In genomic region chr1:60639287-60639686, GRCh38 we compare ENCODE assay signal across 17 cellular contexts.
DNase-seq lines count a peak whose midpoint lies in the region; ATAC-seq, FAIRE-seq and TF ChIP-seq lines count a peak whose summit lies in the region.
"Had no signal": no experiment of that assay in that cellular context is flagged by ENCODE, and none has a peak within 500 bp of the region (broad histone marks: within the 10 kb centered on the region; RNA-seq: fewer than 3 reads in every experiment).

No MANE protein-coding gene starts in this region.

- no peaks in the 10 kb centered on the region for H4K20me1 ChIP-seq in PC-3 (ENCODE audit: low read length)
- H4K20me1 ChIP-seq: BLaER1 had no signal

- no peaks in the 10 kb centered on the region for H3K9me3 Mint-ChIP-seq in activated naive CD4-positive, alpha-beta T cell treated with anti-CD3 and anti-CD28 coated beads, Interleukin-2, amount 50 U/mL, for 24 hours
- H3K9me3 Mint-ChIP-seq: GM23338 had no signal

- H3F3A ChIP-seq in PC-3 (ENCODE audit: low read length, unreplicated experiment) = no peaks in the 10 kb centered on the region

- TF ChIP-seq POLR2A in prostate gland (IDR thresholded peaks at IDR 0.05) = no peak

- TF ChIP-seq CTCF in PC-3 (conservative IDR thresholded peaks at IDR 0.05; ENCODE audit: low read depth, low read length) (no peak), prostate gland (IDR thresholded peaks at IDR 0.05) (no peak)

- H3K79me2 ChIP-seq in PC-3 (ENCODE audit: low read length) = peaks cover 42% of the 10 kb centered on the region

- no peak for DNase-seq in activated naive CD4-positive, alpha-beta T cell treated with Interleukin-2 at 50 U/mL for 16 hours
- DNase-seq in PC-3 (no peak), prostate gland (ENCODE audit: low spot score) (no peak), DMS153 treated with DMSO at 0.1 percent for 48 hours (lab: John Stamatoyannopoulos, UW; ENCODE audit: unreplicated experiment) (no peak), T-helper 2 cell (no peak)
- DNase-seq: 8988T; AML-193; CD8-positive, alpha-beta memory T cell; DMS79 treated with DMSO at 0.1 percent for 48 hours; GDM1; H7 had no signal

- no peaks in the 10 kb centered on the region for H3K36me3 Mint-ChIP-seq in activated naive CD4-positive, alpha-beta T cell treated with anti-CD3 and anti-CD28 coated beads, Interleukin-2, amount 50 U/mL, for 24 hours
- H3K36me3 Mint-ChIP-seq: CD8-positive, alpha-beta memory T cell had no signal

- H3K9me3 ChIP-seq in PC-3 (ENCODE audit: low read length) (no peaks in the 10 kb centered on the region), prostate gland (no peaks in the 10 kb centered on the region)
- H3K9me3 ChIP-seq: BLaER1 had no signal

- BruUV-seq in PC-3 (replicated peaks; lab: Mats Ljungman, UMichigan) = no TSS peak

- H3K27ac ChIP-seq in PC-3 (ENCODE audit: low read length) = peak overlapping the region; percentile 7; the same call in 1 of the 2 replicates
- no peak overlapping the region for H3K27ac ChIP-seq in prostate gland
- H3K27ac ChIP-seq: BLaER1 had no signal

- H3K4me3 Mint-ChIP-seq in activated naive CD4-positive, alpha-beta T cell treated with anti-CD3 and anti-CD28 coated beads, Interleukin-2, amount 50 U/mL, for 24 hours = no peak overlapping the region
- H3K4me3 Mint-ChIP-seq: CD8-positive, alpha-beta memory T cell; GM23338 had no signal

- H3K27me3 ChIP-seq in PC-3 (ENCODE audit: low read length) = no peaks in the 10 kb centered on the region
- H3K27me3 ChIP-seq in prostate gland (replicated peaks; ENCODE audit: insufficient read depth) = no peaks in the 10 kb centered on the region
- H3K27me3 ChIP-seq: BLaER1 had no signal

- intact Hi-C loops in PC-3 (cut with micrococcal nuclease) (no loop called here), prostate gland (cut with DNase I) (no loop called here)

- H3K4me2 ChIP-seq in PC-3 (ENCODE audit: low read length) = peak overlapping the region; percentile 92
- H3K4me2 ChIP-seq: BLaER1, GM23338 had no signal

- no peaks in the 10 kb centered on the region for H3K36me3 ChIP-seq in PC-3 (ENCODE audit: low read depth, low read length)
- no peaks in the 10 kb centered on the region for H3K36me3 ChIP-seq in prostate gland
- H3K36me3 ChIP-seq: BLaER1 had no signal

- peak; percentile 10 for FAIRE-seq in colon (lab: Jason Lieb, UNC)
- FAIRE-seq: GM12892 had no signal

- H3K4me1 Mint-ChIP-seq in activated naive CD4-positive, alpha-beta T cell treated with anti-CD3 and anti-CD28 coated beads, Interleukin-2, amount 50 U/mL, for 24 hours = no peaks in the 10 kb centered on the region
- H3K4me1 Mint-ChIP-seq: CD8-positive, alpha-beta memory T cell had no signal

- peak overlapping the region; percentile 23 for H3K27ac Mint-ChIP-seq in activated naive CD4-positive, alpha-beta T cell treated with anti-CD3 and anti-CD28 coated beads, Interleukin-2, amount 50 U/mL, for 24 hours
- H3K27ac Mint-ChIP-seq: CD8-positive, alpha-beta memory T cell; GM23338 had no signal

- peak overlapping the region; percentile 66 for H3K9ac ChIP-seq in PC-3 (ENCODE audit: low read length)
- H3K9ac ChIP-seq: BLaER1 had no signal

- POLR2A ChIA-PET in PC-3 (lab: Charles Lee; ENCODE audit: unreplicated experiment) = no interaction called here

- CTCF ChIA-PET in PC-3 (lab: Charles Lee) = no interaction called here

- peak overlapping the region; percentile 81 for H3K4me3 ChIP-seq in PC-3 (ENCODE audit: low read length)
- H3K4me3 ChIP-seq in prostate gland = peak overlapping the region; percentile 25 to 33
- H3K4me3 ChIP-seq: BLaER1 had no signal

- peak overlapping the region; percentile 61 for H2AFZ ChIP-seq in PC-3 (ENCODE audit: low read length)

- no peaks in the 10 kb centered on the region for H3K9me2 ChIP-seq in PC-3 (replicated peaks; ENCODE audit: low read length)

- peaks cover 2% of the 10 kb centered on the region for H3K27me3 Mint-ChIP-seq in activated naive CD4-positive, alpha-beta T cell treated with anti-CD3 and anti-CD28 coated beads, Interleukin-2, amount 50 U/mL, for 24 hours

- peaks cover 12% of the 10 kb centered on the region for H3K4me1 ChIP-seq in PC-3 (ENCODE audit: insufficient read depth, low read length)
- H3K4me1 ChIP-seq in prostate gland (replicated peaks) = no peaks in the 10 kb centered on the region
- H3K4me1 ChIP-seq: BLaER1 had no signal

- ATAC-seq in PC-3 (no peak), HG03135 (IDR thresholded peaks at IDR 0.05; ENCODE audit: unreplicated experiment) (no peak)
- ATAC-seq: GM23338 had no signal
